Comparison of ENCODE assay signal across 8 cellular contexts in genomic region chr16:23803591-23804123, GRCh38. TPM values are rescaled to one million over a fixed set of nuclear protein-coding genes. Genes with fewer than 3 reads are reported as not detected.
DNase-seq lines count a peak whose midpoint lies in the region; ATAC-seq lines count a peak whose summit lies in the region.

No MANE protein-coding gene starts in this region.

- H3K27ac ChIP-seq in CD8-positive, alpha-beta memory T cell (ENCODE audit: low read depth, low read length): peak overlapping the region; percentile 13

- H3K4me1 Mint-ChIP-seq in CD8-positive, alpha-beta memory T cell: peaks cover 11 to 16% (median 11%) of the 10 kb centered on the region in 3 donors
- H3K4me1 Mint-ChIP-seq in activated CD4-positive, alpha-beta T cell treated with anti-CD3 and anti-CD28 coated beads, Interleukin-2, amount 10 ng/mL, durations not matched to agents 24 days and 14 days: peaks cover 18% of the 10 kb centered on the region

- no peaks in the 10 kb centered on the region for H3K36me3 ChIP-seq in CD8-positive, alpha-beta memory T cell (ENCODE audit: insufficient read depth, low read length)

- H3K9me3 Mint-ChIP-seq in CD8-positive, alpha-beta memory T cell: no peaks in the 10 kb centered on the region
- H3K9me3 Mint-ChIP-seq in activated CD4-positive, alpha-beta T cell treated with anti-CD3 and anti-CD28 coated beads, Interleukin-2, amount 10 ng/mL, durations not matched to agents 24 days and 14 days: no peaks in the 10 kb centered on the region

- H3K4me3 Mint-ChIP-seq in CD8-positive, alpha-beta memory T cell: peak overlapping the region in 5 of 7 donors; percentile 27 to 61 (median 43)
- peak overlapping the region; percentile 29 for H3K4me3 Mint-ChIP-seq in activated CD4-positive, alpha-beta T cell treated with anti-CD3 and anti-CD28 coated beads, Interleukin-2, amount 10 ng/mL, durations not matched to agents 24 days and 14 days

- CTCF ChIA-PET in CD8-positive, alpha-beta memory T cell (lab: Charles Lee): interaction anchor here (0.6 to 13.2 kb wide), 44 partner anchors 8 to 701 kb away, joined by 3 to 261 read pairs (median 6); partner anchors contain the start of gene PRKCB

- peak; percentile 67 for ATAC-seq in GM21825 (IDR thresholded peaks at IDR 0.05; ENCODE audit: unreplicated experiment)

- H3K27ac Mint-ChIP-seq in CD8-positive, alpha-beta memory T cell: peak overlapping the region in 4 of 8 donors; percentile 11 to 93 (median 51)
- H3K27ac Mint-ChIP-seq in activated CD4-positive, alpha-beta T cell treated with anti-CD3 and anti-CD28 coated beads, Interleukin-2, amount 10 ng/mL, durations not matched to agents 24 days and 14 days: peak overlapping the region; percentile 16

- H3K36me3 Mint-ChIP-seq in CD8-positive, alpha-beta memory T cell: no peaks in the 10 kb centered on the region
- no peaks in the 10 kb centered on the region for H3K36me3 Mint-ChIP-seq in activated CD4-positive, alpha-beta T cell treated with anti-CD3 and anti-CD28 coated beads, Interleukin-2, amount 10 ng/mL, durations not matched to agents 24 days and 14 days (ENCODE audit: low read depth)

- H3K4me3 ChIP-seq in CD8-positive, alpha-beta memory T cell (ENCODE audit: low read length): peak overlapping the region; percentile 27

- no peaks in the 10 kb centered on the region for H3K27me3 ChIP-seq in CD8-positive, alpha-beta memory T cell (ENCODE audit: insufficient read depth, low read length, poor library complexity, severe bottlenecking)

- no peaks in the 10 kb centered on the region for H3K4me1 ChIP-seq in CD8-positive, alpha-beta memory T cell (ENCODE audit: insufficient read depth, low read length)

- no peaks in the 10 kb centered on the region for H3K9me3 ChIP-seq in CD8-positive, alpha-beta memory T cell (ENCODE audit: low read length)

- POLR2A ChIA-PET in CD8-positive, alpha-beta memory T cell (lab: Charles Lee): interaction anchor here (1.0 to 1.3 kb wide), 2 partner anchors 207 to 232 kb away, joined by 3 to 4 read pairs; no protein-coding TSS in a partner anchor

- peaks cover 0 to 3% of the 10 kb centered on the region in 2 donors for H3K27me3 Mint-ChIP-seq in CD8-positive, alpha-beta memory T cell
- peaks cover 13% of the 10 kb centered on the region for H3K27me3 Mint-ChIP-seq in activated CD4-positive, alpha-beta T cell treated with anti-CD3 and anti-CD28 coated beads, Interleukin-2, amount 10 ng/mL, durations not matched to agents 24 days and 14 days

- peak; percentile 42 to 81 (median 58) for DNase-seq in CD8-positive, alpha-beta memory T cell
- DNase-seq in NCI-H1930 (lab: John Stamatoyannopoulos, UW) (peak; percentile 46 to 75), dermis blood vessel endothelial cell (peak; percentile 45), midbrain (lab: John Stamatoyannopoulos, UW) (peak; percentile 29), SK-N-DZ (ENCODE audit: low spot score) (no peak)
- DNase-seq in activated CD4-positive, alpha-beta T cell treated with anti-CD3 and anti-CD28 coated beads, Interleukin-2, amount 10 ng/mL, durations not matched to agents 24 days and 14 days: peak; percentile 92
- DNase-seq in stimulated activated CD8-positive, alpha-beta memory T cell treated with anti-CD3 and anti-CD28 coated beads, Interleukin-7, amount 100 ng/mL, for 24 hours (ENCODE audit: low read depth): peak; percentile 46

- intact Hi-C loops in activated CD4-positive, alpha-beta T cell treated with anti-CD3 and anti-CD28 coated beads, Interleukin-2, amount 10 ng/mL, durations not matched to agents 24 days and 14 days (cut with micrococcal nuclease): loop anchor here (1.0 to 10.0 kb wide), 4 partner anchors 24 to 701 kb away; no protein-coding TSS in a partner anchor

RNA-seq across cellular contexts. Expression of gene PRKCB, which starts 32.1 kb away (rescaled TPM):
- total RNA-seq in CD8-positive, alpha-beta memory T cell: 10 to 100 TPM; 96.5 to 98.2 TPM
- 136 TPM for polyA plus RNA-seq in CD8-positive, alpha-beta memory T cell
- total RNA-seq in activated CD4-positive, alpha-beta T cell treated with anti-CD3 and anti-CD28 coated beads, Interleukin-2, amount 10 ng/mL, durations not matched to agents 24 days and 14 days: 79.9 and 84.2 TPM in 2 replicates
- not detected in 2 replicates for total RNA-seq in dermis blood vessel endothelial cell
- 0.06 and 0.10 TPM in 2 replicates for polyA plus RNA-seq in SK-N-DZ (2014; cell fraction: cytosol; rRNA removed)
- polyA plus RNA-seq in SK-N-DZ (2014; cell fraction: nucleus; rRNA removed): 0.14 TPM in 1 of 2 replicates, not detected in the other

RNA-seq across cellular contexts. Expression of gene CHP2, which starts 48.8 kb away (rescaled TPM):
- not detected for total RNA-seq in CD8-positive, alpha-beta memory T cell
- polyA plus RNA-seq in CD8-positive, alpha-beta memory T cell: not detected
- not detected in 2 replicates for total RNA-seq in activated CD4-positive, alpha-beta T cell treated with anti-CD3 and anti-CD28 coated beads, Interleukin-2, amount 10 ng/mL, durations not matched to agents 24 days and 14 days
- total RNA-seq in dermis blood vessel endothelial cell: not detected in 2 replicates
- not detected in 2 replicates for polyA plus RNA-seq in SK-N-DZ (2014; cell fraction: cytosol; rRNA removed)
- polyA plus RNA-seq in SK-N-DZ (2014; cell fraction: nucleus; rRNA removed): not detected in 2 replicates

Comparison
In these comparisons a context has a peak if more than half of its experiments do, and no peak if none do; other contexts are left out.
1. RNA of gene PRKCB, which starts 32.1 kb away (total RNA-seq): 96.5 to 98.2 TPM in CD8-positive, alpha-beta memory T cell and 79.9 to 84.2 TPM in activated CD4-positive, alpha-beta T cell treated with anti-CD3 and anti-CD28 coated beads, Interleukin-2, amount 10 ng/mL, durations not matched to agents 24 days and 14 days; not detected in dermis blood vessel endothelial cell; every median in the first group is over 10 times any median in the second.